Comparison of ENCODE assay signal across 8 cellular contexts in the genomic region with DNA sequence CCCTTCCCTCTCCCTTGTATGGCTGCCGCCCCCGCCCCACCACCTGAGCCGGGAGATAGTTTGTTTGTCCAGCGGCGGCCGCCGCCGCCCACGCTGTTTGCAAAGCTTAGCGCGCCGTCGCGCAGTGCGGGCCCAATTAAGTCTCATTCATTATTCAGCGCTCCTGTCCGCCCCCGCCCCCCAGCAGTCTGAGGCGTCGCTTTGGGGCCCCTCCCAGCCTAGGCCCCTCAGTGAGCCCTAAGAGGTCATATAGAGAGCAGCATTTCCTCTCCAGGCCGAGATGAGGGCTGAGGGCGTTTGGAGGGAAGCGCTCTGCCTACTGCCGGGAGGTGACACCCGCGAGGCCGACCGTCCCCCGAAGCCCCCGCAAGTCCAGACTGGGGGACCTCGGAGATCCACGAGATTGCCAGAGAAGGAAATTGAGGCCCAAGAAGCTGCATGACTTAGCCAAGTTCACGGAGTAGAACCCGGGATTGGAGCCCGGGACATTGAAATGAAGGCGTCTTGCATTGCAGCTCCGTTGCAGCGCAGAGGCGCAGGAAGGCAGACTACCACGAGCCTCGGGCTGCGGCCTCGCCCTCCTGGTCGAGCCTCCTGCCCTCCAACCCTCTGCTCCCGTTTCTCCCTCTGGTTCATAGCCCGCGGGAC.
DNase-seq lines count a peak whose midpoint lies in the region; ATAC-seq lines count a peak whose summit lies in the region.

DNAJC22 (plus strand) TSS at position 230 of the 648 bp plus-strand sequence. CDS start 1,985 bp downstream, outside the sequence.

- no peaks in the 10 kb centered on the region for H3K36me3 ChIP-seq in stomach smooth muscle (ENCODE audit: control insufficient read depth in 2 of 2, insufficient read depth in 2 of 2, low read length in 2 of 2)

- no peaks in the 10 kb centered on the region for H3K36me3 Mint-ChIP-seq in activated naive CD8-positive, alpha-beta T cell treated with anti-CD3 and anti-CD28 coated beads, Interleukin-2, amount 50 U/mL, for 24 hours (ENCODE audit: low read depth)

- peaks cover 58% of the 10 kb centered on the region for H3K4me1 ChIP-seq in stomach smooth muscle (ENCODE audit: control insufficient read depth, insufficient read depth, low read length)

- peaks cover 57 to 88% of the 10 kb centered on the region in 2 donors for H3K27me3 ChIP-seq in stomach smooth muscle (ENCODE audit: control insufficient read depth in 1 of 2, insufficient read depth in 2 of 2, low read length in 2 of 2)

- H3K4me3 ChIP-seq in stomach smooth muscle (ENCODE audit: low read length in 2 of 2) = peak within 1 kb of the TSS; percentile 54 to 67

- DNase-seq in NCI-H1694 (lab: John Stamatoyannopoulos, UW) = peak; percentile 13
- no peak for DNase-seq in NCI-H1694 treated with DMSO at 0.1 percent for 48 hours (lab: John Stamatoyannopoulos, UW)
- DNase-seq in NCI-H146 (lab: John Stamatoyannopoulos, UW) = peak; percentile 68
- no peak for DNase-seq in activated naive CD8-positive, alpha-beta T cell treated with anti-CD3 and anti-CD28 coated beads, Interleukin-2, amount 50 U/mL, for 24 hours
- peak; percentile 84 for DNase-seq in left kidney (ENCODE audit: low read depth, low spot score)
- DNase-seq in DMS153 treated with DMSO at 0.1 percent for 48 hours (lab: John Stamatoyannopoulos, UW; ENCODE audit: unreplicated experiment) = no peak

- peak; percentile 27 for ATAC-seq in activated naive CD8-positive, alpha-beta T cell treated with anti-CD3 and anti-CD28 coated beads, Interleukin-2, amount 50 U/mL, for 24 hours
- no peak for ATAC-seq in HG02870 (IDR thresholded peaks at IDR 0.05; ENCODE audit: unreplicated experiment)

- H3K27ac ChIP-seq in stomach smooth muscle (ENCODE audit: low read length) = no peak within 1 kb of the TSS

- H3K4me3 Mint-ChIP-seq in activated naive CD8-positive, alpha-beta T cell treated with anti-CD3 and anti-CD28 coated beads, Interleukin-2, amount 50 U/mL, for 24 hours = peak within 1 kb of the TSS; percentile 56

- H3K27ac Mint-ChIP-seq in activated naive CD8-positive, alpha-beta T cell treated with anti-CD3 and anti-CD28 coated beads, Interleukin-2, amount 50 U/mL, for 24 hours = no peak within 1 kb of the TSS

- H3K9me3 Mint-ChIP-seq in activated naive CD8-positive, alpha-beta T cell treated with anti-CD3 and anti-CD28 coated beads, Interleukin-2, amount 50 U/mL, for 24 hours = no peaks in the 10 kb centered on the region

- peak within 1 kb of the TSS in 1 of 2 donors; percentile 13 for H3K9ac ChIP-seq in stomach smooth muscle (ENCODE audit: low read length in 2 of 2)

- peaks cover 61% of the 10 kb centered on the region for H3K27me3 Mint-ChIP-seq in activated naive CD8-positive, alpha-beta T cell treated with anti-CD3 and anti-CD28 coated beads, Interleukin-2, amount 50 U/mL, for 24 hours

- H3K9me3 ChIP-seq in stomach smooth muscle (ENCODE audit: control insufficient read depth in 2 of 2, low read length in 2 of 2) = no peaks in the 10 kb centered on the region

- H3K4me1 Mint-ChIP-seq in activated naive CD8-positive, alpha-beta T cell treated with anti-CD3 and anti-CD28 coated beads, Interleukin-2, amount 50 U/mL, for 24 hours = peaks cover 41% of the 10 kb centered on the region

Comparison
In these comparisons a context has a peak if more than half of its experiments do, and no peak if none do; other contexts are left out.
1. DNase-seq: peak in NCI-H1694 (single experiment), NCI-H146 (single experiment) and left kidney (single experiment); none in NCI-H1694 treated with DMSO at 0.1 percent for 48 hours (single experiment), activated naive CD8-positive, alpha-beta T cell treated with anti-CD3 and anti-CD28 coated beads, Interleukin-2, amount 50 U/mL, for 24 hours (single experiment) and DMS153 treated with DMSO at 0.1 percent for 48 hours (single experiment).